ENCODE assay signal across 6 cellular contexts in genomic region chr3:62024882-62025281, GRCh38.
"Had no signal": no experiment of that assay in that cellular context is flagged by ENCODE, and none has a peak within 500 bp of the region (broad histone marks: within the 10 kb centered on the region; RNA-seq: fewer than 3 reads in every experiment).

No MANE protein-coding gene starts in this region.

- ATAC-seq: K562 had no signal

- DNase-seq: GM23248, H9, HCEC 1CT, HFFc6, IMR-90 had no signal

- H3K27ac Mint-ChIP-seq: H9, HFFc6 had no signal

- H3K27ac ChIP-seq: GM23248 had no signal

- H3K4me3 Mint-ChIP-seq: H9, HFFc6 had no signal

- H3K9me3 Mint-ChIP-seq: H9, HFFc6 had no signal

- H3K4me3 ChIP-seq: GM23248, K562 had no signal
